ENCODE assay signal across 8 cellular contexts in genomic region chr12:67630373-67631088, GRCh38. TPM values are rescaled to one million over a fixed set of nuclear protein-coding genes. Genes with fewer than 3 reads are reported as not detected.
DNase-seq lines count a peak whose midpoint lies in the region; ATAC-seq and TF ChIP-seq lines count a peak whose summit lies in the region.

No MANE protein-coding gene starts in this region.

- H3K27me3 ChIP-seq in PC-3 (ENCODE audit: low read length) (no peaks in the 10 kb centered on the region), kidney epithelial cell (ENCODE audit: control insufficient read depth, insufficient read depth, low read length) (no peaks in the 10 kb centered on the region)

- CTCF ChIA-PET in PC-3 (lab: Charles Lee), result no interaction called here

- no peak overlapping the region for H3K4me2 ChIP-seq in PC-3 (ENCODE audit: low read length)

- POLR2A ChIA-PET in PC-3 (lab: Charles Lee; ENCODE audit: unreplicated experiment), result no interaction called here

- H3K9ac ChIP-seq in PC-3 (ENCODE audit: low read length), result no peak overlapping the region

- H3F3A ChIP-seq in PC-3 (ENCODE audit: low read length, unreplicated experiment), result no peaks in the 10 kb centered on the region

- TF ChIP-seq CTCF in PC-3 (conservative IDR thresholded peaks at IDR 0.05; ENCODE audit: low read depth, low read length), result no peak
- TF ChIP-seq CTCF in kidney epithelial cell (IDR thresholded peaks at IDR 0.05; ENCODE audit: insufficient read depth, low read length, poor library complexity, severe bottlenecking), result no peak
- TF ChIP-seq CTCF in omental fat pad (IDR thresholded peaks at IDR 0.05), result no peak

- DNase-seq in PC-3, result peak; percentile 2
- peak; percentile 68 to 69 for DNase-seq in activated T-helper 1 cell treated with anti-CD3 and anti-CD28 coated beads, Interleukin-2, amount 50 U/mL, for 16 hours (ENCODE audit: low read depth in 1 of 2, low spot score in 1 of 2)
- peak; percentile 34 for DNase-seq in kidney epithelial cell (ENCODE audit: low read depth)
- peak; percentile 68 for DNase-seq in stimulated activated CD8-positive, alpha-beta memory T cell treated with anti-CD3 and anti-CD28 coated beads, Interleukin-4, amount 100 ng/mL, for 24 hours (ENCODE audit: low read depth)
- no peak for DNase-seq in 8988T
- DNase-seq in omental fat pad (ENCODE audit: low spot score), result no peak

- H3K79me2 ChIP-seq in PC-3 (ENCODE audit: low read length), result no peaks in the 10 kb centered on the region

- intact Hi-C loops in PC-3 (cut with micrococcal nuclease), result no loop called here

- no peak overlapping the region for H3K4me3 ChIP-seq in PC-3 (ENCODE audit: low read length)
- no peak overlapping the region for H3K4me3 ChIP-seq in kidney epithelial cell (ENCODE audit: low read depth, low read length)

- no peak overlapping the region for H2AFZ ChIP-seq in PC-3 (ENCODE audit: low read length)

- H3K36me3 ChIP-seq in PC-3 (ENCODE audit: low read depth, low read length), result no peaks in the 10 kb centered on the region
- H3K36me3 ChIP-seq in kidney epithelial cell (ENCODE audit: control insufficient read depth, insufficient read depth, low read length), result no peaks in the 10 kb centered on the region

- no peaks in the 10 kb centered on the region for H4K20me1 ChIP-seq in PC-3 (ENCODE audit: low read length)

- BruUV-seq in PC-3 (replicated peaks; lab: Mats Ljungman, UMichigan), result no TSS peak

- ATAC-seq in GM19035 (IDR thresholded peaks at IDR 0.05; ENCODE audit: unreplicated experiment) (peak; percentile 97), HG03025 (IDR thresholded peaks at IDR 0.05; ENCODE audit: low FRiP score, unreplicated experiment) (peak; percentile 96), PC-3 (no peak), omental fat pad (ENCODE audit: low FRiP score) (no peak)

- H3K27ac ChIP-seq in PC-3 (ENCODE audit: low read length), result no peak overlapping the region

- no peaks in the 10 kb centered on the region for H3K4me1 ChIP-seq in PC-3 (ENCODE audit: insufficient read depth, low read length)

- H3K9me3 ChIP-seq in PC-3 (ENCODE audit: low read length), result no peaks in the 10 kb centered on the region

- H3K9me2 ChIP-seq in PC-3 (replicated peaks; ENCODE audit: low read length), result no peaks in the 10 kb centered on the region

RNA-seq across cellular contexts. Expression of gene DYRK2, which starts 18.0 kb away (rescaled TPM):
- total RNA-seq in PC-3 (2014; rRNA removed) (20.6 and 26.3 TPM in 2 replicates), kidney epithelial cell (28.7 and 35.8 TPM in 2 replicates), omental fat pad (10 to 100 TPM in 3 of 4 donors, 1 to 10 TPM in 1; 9.1 to 23.4 (median 18.4) TPM)

Comparison
In these comparisons a context has a peak if more than half of its experiments do, and no peak if none do; other contexts are left out.
1. ATAC-seq: peak in GM19035 (single experiment) and HG03025 (single experiment); none in PC-3 (single experiment) and omental fat pad (single experiment).
2. DNase-seq: peak in PC-3 (single experiment), activated T-helper 1 cell treated with anti-CD3 and anti-CD28 coated beads, Interleukin-2, amount 50 U/mL, for 16 hours (2 of 2), kidney epithelial cell (single experiment) and stimulated activated CD8-positive, alpha-beta memory T cell treated with anti-CD3 and anti-CD28 coated beads, Interleukin-4, amount 100 ng/mL, for 24 hours (single experiment); none in 8988T (single experiment) and omental fat pad (single experiment).